20 cellular contexts compared by ENCODE assay signal in genomic region chr2:159379181-159379580, GRCh38.
DNase-seq lines count a peak whose midpoint lies in the region; ATAC-seq and FAIRE-seq lines count a peak whose summit lies in the region.
"Had no signal": no experiment of that assay in that cellular context is flagged by ENCODE, and none has a peak within 500 bp of the region (broad histone marks: within the 10 kb centered on the region; RNA-seq: fewer than 3 reads in every experiment).

No MANE protein-coding gene starts in this region.

- FAIRE-seq in RCC 7860 (lab: Jason Lieb, UNC), result peak; percentile 36

- ATAC-seq in GM18520 (IDR thresholded peaks at IDR 0.05; ENCODE audit: unreplicated experiment) (peak; percentile 68), HG02610 (IDR thresholded peaks at IDR 0.05; ENCODE audit: unreplicated experiment) (peak; percentile 69), GM19467 (IDR thresholded peaks at IDR 0.05; ENCODE audit: unreplicated experiment) (no peak)
- ATAC-seq: CD8-positive, alpha-beta T cell; T-cell had no signal

- no peak for DNase-seq in RCC 7860 (ENCODE audit: low spot score)
- no peak for DNase-seq in activated effector memory CD4-positive, alpha-beta T cell treated with Interleukin-2 at 50 U/mL for 16 hours
- DNase-seq in DMS 273 treated with DMSO at 0.1 percent for 48 hours (lab: John Stamatoyannopoulos, UW), result no peak
- DNase-seq in NCI-H2196 treated with DMSO at 0.1 percent for 48 hours (lab: John Stamatoyannopoulos, UW; ENCODE audit: unreplicated experiment), result no peak
- DNase-seq: Caco-2; CD8-positive, alpha-beta T cell; DMS153; DND-41; GOT3; HFFc6; MM.1S; NCI-H1694; NCI-H2029 treated with DMSO at 0.1 percent for 48 hours; NCI-H2227 treated with DMSO at 0.1 percent for 48 hours; NCI-H526 treated with DMSO at 0.1 percent for 48 hours; SHP77; T-cell had no signal
